Comparison of ENCODE assay signal across 20 cellular contexts in the genomic region with DNA sequence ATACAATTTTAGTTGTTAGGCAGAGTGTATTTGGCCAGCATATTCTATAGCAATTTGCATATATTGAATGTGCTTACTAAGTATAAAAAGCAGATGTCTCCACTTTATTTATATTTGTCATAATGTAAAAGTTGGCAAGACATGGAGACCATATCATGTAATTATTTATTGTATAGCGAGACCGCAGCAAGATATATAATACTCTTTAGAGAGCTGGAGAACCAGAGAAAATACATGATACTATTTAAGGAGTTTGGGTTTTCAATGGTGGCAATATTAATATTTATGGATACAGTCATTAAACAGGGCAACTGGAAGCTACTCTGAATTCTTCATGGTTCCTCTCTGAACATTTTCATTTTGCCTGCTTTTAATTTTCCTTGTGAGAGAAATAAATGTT.
"Had no signal": no experiment of that assay in that cellular context is flagged by ENCODE, and none has a peak within 500 bp of the region (broad histone marks: within the 10 kb centered on the region; RNA-seq: fewer than 3 reads in every experiment).

No MANE protein-coding gene starts in this region.

- H3K4me2 ChIP-seq: SK-N-SH had no signal

- H3K27ac ChIP-seq: HL-60, SJSA1 had no signal

- H3K9me3 ChIP-seq: SJSA1, SK-N-SH had no signal

- H3K4me1 Mint-ChIP-seq: IgD-negative memory B cell had no signal

- H3K36me3 ChIP-seq: SJSA1 had no signal

- H3K27me3 ChIP-seq: SJSA1 had no signal

- H3K27me3 Mint-ChIP-seq: IgD-negative memory B cell had no signal

- H3K4me3 Mint-ChIP-seq: IgD-negative memory B cell had no signal

- H3K27ac Mint-ChIP-seq: IgD-negative memory B cell had no signal

- H3K9ac ChIP-seq: SK-N-SH had no signal

- H3K9me2 ChIP-seq: SK-N-SH had no signal

- H3K9me3 Mint-ChIP-seq: IgD-negative memory B cell had no signal

- FAIRE-seq: HTR-8/SVneo had no signal

- H3K4me3 ChIP-seq: SJSA1 had no signal

- DNase-seq: KBM-7, MV-4-11, NCI-H1048, NCI-H187, NCI-H2029, NCI-H2081 treated with DMSO at 0.1 percent for 48 hours, NCI-H2171, NCI-H226, NCI-H446, NCI-H510A, NCI-H524 treated with DMSO at 0.1 percent for 48 hours, NCI-H774, Right ventricle myocardium superior, RPMI8226, SIG-M5, SK-N-SH had no signal
